9 cellular contexts compared by ENCODE assay signal in the genomic region with DNA sequence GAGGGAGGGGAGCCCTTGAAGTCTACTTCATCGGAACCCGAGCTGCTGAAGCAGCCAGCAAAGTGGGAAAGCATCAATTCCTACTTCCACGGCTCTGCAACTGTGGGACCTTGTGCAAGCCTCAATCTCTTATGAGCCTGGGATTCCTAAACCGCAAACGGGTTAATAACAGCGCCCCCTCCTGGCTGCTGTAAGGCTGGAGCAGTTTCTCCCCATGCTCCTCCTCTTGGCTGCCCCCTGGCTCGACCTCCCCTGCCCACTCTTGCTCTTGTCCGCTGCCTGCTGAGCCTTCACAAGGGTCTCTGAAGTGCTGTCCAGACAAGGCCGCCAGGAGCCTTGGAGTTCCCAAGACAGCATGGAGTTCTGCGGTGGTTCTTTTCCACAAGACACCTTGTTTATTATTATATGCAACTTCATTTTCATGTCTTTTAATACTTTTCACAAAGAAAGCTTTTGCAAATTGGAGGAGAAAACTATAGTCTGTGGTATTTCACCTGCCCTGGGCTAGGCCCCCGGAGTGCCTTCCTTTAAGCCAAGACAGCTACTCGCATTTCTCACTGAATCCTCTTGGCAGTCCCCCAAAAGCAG.
A peak's percentile ranks its signal among the peaks of the same experiment; 100 is the strongest.
DNase-seq lines count a peak whose midpoint lies in the region; ATAC-seq and TF ChIP-seq lines count a peak whose summit lies in the region.
"Had no signal": no experiment of that assay in that cellular context is flagged by ENCODE, and none has a peak within 500 bp of the region (broad histone marks: within the 10 kb centered on the region; RNA-seq: fewer than 3 reads in every experiment).

No MANE protein-coding gene starts in this region.

- peak; percentile 21 for DNase-seq in stimulated activated CD4-positive, alpha-beta T cell treated with anti-CD3 and anti-CD28 coated beads, Interleukin-15, amount 100 ng/mL, for 24 hours
- no peak for DNase-seq in stimulated activated CD4-positive, alpha-beta T cell treated with anti-CD3 and anti-CD28 coated beads, Interleukin-4, amount 100 ng/mL, for 4 hours
- DNase-seq in NT2/D1 (ENCODE audit: low read depth, low spot score) (peak; percentile 82), glomerular visceral epithelial cell (ENCODE audit: extremely low spot score) (peak; percentile 17), transverse colon (peak; percentile 20), retina (no peak), SW480 (ENCODE audit: low spot score) (no peak)

- H3K27me3 ChIP-seq in NT2/D1 (ENCODE audit: insufficient read depth, insufficient read length) = no peaks in the 10 kb centered on the region
- no peaks in the 10 kb centered on the region for H3K27me3 ChIP-seq in transverse colon

- WGBS in transverse colon (ENCODE audit: low coverage in 1 of 2), 2 donors = 68 to 100% methylated on average over 1 to 12 of the region's 12 CpGs

- H3K9ac ChIP-seq in NT2/D1 (ENCODE audit: insufficient read length, low read depth) = no peak overlapping the region

- in situ Hi-C loops in transverse colon (cut with MboI; ENCODE audit: low pct_ligation_motif_present in 1 of 4, low pct_unique_long_range_greater_than_20kb in 1 of 4, low sequenced_read_pairs in 3 of 4) = loop anchor here in 1 of 4 donors (25.0 kb wide), 1 partner anchor 112 kb away; no protein-coding TSS in a partner anchor

- H3K36me3 ChIP-seq in NT2/D1 (ENCODE audit: insufficient read depth, insufficient read length, low read length) (no peaks in the 10 kb centered on the region), transverse colon (no peaks in the 10 kb centered on the region)
- H3K36me3 ChIP-seq: SJSA1 had no signal

- no peak for TF ChIP-seq POLR2A in transverse colon (IDR thresholded peaks at IDR 0.05)

- peaks cover 12% of the 10 kb centered on the region for H3K4me1 ChIP-seq in NT2/D1 (ENCODE audit: insufficient read depth, insufficient read length)
- H3K4me1 ChIP-seq in transverse colon = peaks cover 0 to 21% (median 2%) of the 10 kb centered on the region in 4 donors
- H3K4me1 ChIP-seq: SJSA1 had no signal

- no peak overlapping the region for H3K4me3 ChIP-seq in NT2/D1 (ENCODE audit: insufficient read length, low read depth)
- H3K4me3 ChIP-seq in transverse colon = no peak overlapping the region
- H3K4me3 ChIP-seq: SJSA1 had no signal

- no peaks in the 10 kb centered on the region for H3K9me3 ChIP-seq in NT2/D1 (ENCODE audit: insufficient read depth, low read length)
- H3K9me3 ChIP-seq in transverse colon = no peaks in the 10 kb centered on the region
- H3K9me3 ChIP-seq: SJSA1 had no signal

- ATAC-seq in HG02763 (IDR thresholded peaks at IDR 0.05; ENCODE audit: unreplicated experiment) = no peak

- no peak for TF ChIP-seq EP300 in transverse colon (IDR thresholded peaks at IDR 0.05; ENCODE audit: low read depth)

- peak in 4 of 5 experiments; percentile 18 to 33 (median 32) for TF ChIP-seq CTCF in transverse colon (IDR thresholded peaks at IDR 0.05)

- intact Hi-C loops in transverse colon (cut with DNase I; ENCODE audit: low total_unique reads) = no loop called here

- H3K27ac ChIP-seq in transverse colon = no peak overlapping the region
- H3K27ac ChIP-seq: SJSA1 had no signal

Comparison
In these comparisons a context has a peak if more than half of its experiments do, and no peak if none do; other contexts are left out.
1. DNase-seq: peak in stimulated activated CD4-positive, alpha-beta T cell treated with anti-CD3 and anti-CD28 coated beads, Interleukin-15, amount 100 ng/mL, for 24 hours (single experiment), NT2/D1 (single experiment), glomerular visceral epithelial cell (single experiment) and transverse colon (single experiment); none in stimulated activated CD4-positive, alpha-beta T cell treated with anti-CD3 and anti-CD28 coated beads, Interleukin-4, amount 100 ng/mL, for 4 hours (0 of 2), retina (single experiment) and SW480 (single experiment).